Comparison of ENCODE assay signal across 22 cellular contexts in genomic region chr17:73272906-73273218, GRCh38. TPM values are rescaled to one million over a fixed set of nuclear protein-coding genes. Genes with fewer than 3 reads are reported as not detected.
DNase-seq lines count a peak whose midpoint lies in the region; ATAC-seq lines count a peak whose summit lies in the region.
"Had no signal": no experiment of that assay in that cellular context is flagged by ENCODE, and none has a peak within 500 bp of the region (broad histone marks: within the 10 kb centered on the region; RNA-seq: fewer than 3 reads in every experiment).

No MANE protein-coding gene starts in this region.

- no peak overlapping the region for H3K23ac ChIP-seq in neuronal stem cell (ENCODE audit: low read depth, low read length, poor library complexity)

- no peaks in the 10 kb centered on the region for H3K36me3 Mint-ChIP-seq in activated CD4-positive, alpha-beta memory T cell treated with anti-CD3 and anti-CD28 coated beads for 36 hours

- H3K9me3 Mint-ChIP-seq in activated CD4-positive, alpha-beta memory T cell treated with anti-CD3 and anti-CD28 coated beads for 36 hours: no peaks in the 10 kb centered on the region
- H3K9me3 Mint-ChIP-seq: HFFc6 had no signal

- H3K4me3 Mint-ChIP-seq in activated CD4-positive, alpha-beta memory T cell treated with anti-CD3 and anti-CD28 coated beads for 36 hours: no peak overlapping the region
- H3K4me3 Mint-ChIP-seq: HFFc6 had no signal

- intact Hi-C loops in head of caudate nucleus (cut with DNase I): no loop called here
- intact Hi-C loops in left colon (cut with DNase I, micrococcal nuclease): no loop called here
- intact Hi-C loops in activated CD4-positive, alpha-beta memory T cell treated with anti-CD3 and anti-CD28 coated beads for 36 hours (cut with micrococcal nuclease): no loop called here

- no peaks in the 10 kb centered on the region; the same call in 1 of the 2 replicates for H3K9me3 ChIP-seq in SJCRH30 (replicated peaks)
- H3K9me3 ChIP-seq in neuronal stem cell (replicated peaks in 1 of 2; ENCODE audit: control insufficient read depth in 2 of 2, insufficient read depth in 1 of 2, low read depth in 1 of 2, low read length in 2 of 2): peaks cover 0 to 3% of the 10 kb centered on the region in 2 donors
- H3K9me3 ChIP-seq: MG63 had no signal

- no peak overlapping the region for H3K4me2 ChIP-seq in neuronal stem cell (ENCODE audit: insufficient read depth, low read length, poor library complexity, severe bottlenecking)
- H3K4me2 ChIP-seq: BLaER1 treated with 17β-estradiol and CSF1 and Interleukin-3, amounts not matched to agents 10 nM and 100 nM had no signal

- CTCF ChIA-PET in activated CD4-positive, alpha-beta memory T cell treated with anti-CD3 and anti-CD28 coated beads for 36 hours (lab: Charles Lee): no interaction called here

- no peak overlapping the region for H2BK5ac ChIP-seq in neuronal stem cell (ENCODE audit: low read length)

- no peak overlapping the region for H3K14ac ChIP-seq in neuronal stem cell (ENCODE audit: low read length)

- peak overlapping the region; percentile 90 for H2BK12ac ChIP-seq in neuronal stem cell (ENCODE audit: low read length)

- H3K9ac ChIP-seq in neuronal stem cell (ENCODE audit: low read depth, low read length, poor library complexity): no peak overlapping the region
- H3K9ac ChIP-seq: BLaER1 treated with 17β-estradiol and CSF1 and Interleukin-3, amounts not matched to agents 10 nM and 100 nM had no signal

- H3K27ac ChIP-seq in SJCRH30 (no peak overlapping the region), neuronal stem cell (replicated peaks; ENCODE audit: low read length) (no peak overlapping the region)
- H3K27ac ChIP-seq: BLaER1 treated with 17β-estradiol and CSF1 and Interleukin-3, amounts not matched to agents 10 nM and 100 nM had no signal

- WGBS in neuronal stem cell (ENCODE audit: extremely low coverage in 2 of 2, insufficient read length in 2 of 2, insufficient replicate concordance in 1 of 2), 2 donors: no CpG with 5 or more reads among the region's 8 CpGs

- H3K4ac ChIP-seq in neuronal stem cell (ENCODE audit: low read length): no peak overlapping the region

- H2AK5ac ChIP-seq in neuronal stem cell (ENCODE audit: low read depth, low read length): no peak overlapping the region

- H3K27me3 Mint-ChIP-seq in activated CD4-positive, alpha-beta memory T cell treated with anti-CD3 and anti-CD28 coated beads for 36 hours: peaks cover 3% of the 10 kb centered on the region

- DNase-seq in D341Med (ENCODE audit: low spot score): peak; percentile 40
- no peak for DNase-seq in SJCRH30
- peak in 32 of 42 donors; percentile 23 to 81 (median 54) for DNase-seq in head of caudate nucleus
- DNase-seq in neuronal stem cell (ENCODE audit: low spot score): no peak
- DNase-seq in dermis blood vessel endothelial cell: no peak
- DNase-seq in left colon: no peak
- no peak for DNase-seq in SIG-M5 treated with dmso at 0.1 percent for 504 hours (lab: John Stamatoyannopoulos, UW; ENCODE audit: unreplicated experiment)
- DNase-seq in activated CD4-positive, alpha-beta memory T cell treated with anti-CD3 and anti-CD28 coated beads for 36 hours: no peak
- DNase-seq: DMS 273 treated with DMSO at 0.1 percent for 48 hours; HFFc6; IMR-90; Karpas-422; MG63; NCI-H1105; NCI-H187; NCI-H345; NCI-H69; NK-92 treated with Interleukin-12 subunit alpha and Interleukin-12 subunit beta, amount 100 ng/mL, for 24 hours; SHP77 treated with DMSO at 0.1 percent for 48 hours had no signal

- no peaks in the 10 kb centered on the region for H3K79me1 ChIP-seq in neuronal stem cell (ENCODE audit: low read depth, low read length)

- no peak overlapping the region for H4K91ac ChIP-seq in neuronal stem cell (ENCODE audit: low read depth, low read length, poor library complexity)

- POLR2A ChIA-PET in activated CD4-positive, alpha-beta memory T cell treated with anti-CD3 and anti-CD28 coated beads for 36 hours (lab: Charles Lee): no interaction called here

- peaks cover 2% of the 10 kb centered on the region for H3K4me1 ChIP-seq in SJCRH30
- H3K4me1 ChIP-seq in neuronal stem cell (ENCODE audit: control insufficient read depth in 2 of 2, insufficient read depth in 1 of 2, low read depth in 1 of 2, low read length in 2 of 2): peaks cover 2 to 5% of the 10 kb centered on the region in 2 donors

- H3K4me1 Mint-ChIP-seq in activated CD4-positive, alpha-beta memory T cell treated with anti-CD3 and anti-CD28 coated beads for 36 hours (ENCODE audit: low read depth): no peaks in the 10 kb centered on the region

- no peak overlapping the region for H2BK120ac ChIP-seq in neuronal stem cell (ENCODE audit: low read depth, low read length)

- no peak for ATAC-seq in left colon

- H3K36me3 ChIP-seq in SJCRH30 (no peaks in the 10 kb centered on the region), neuronal stem cell (replicated peaks in 1 of 2; ENCODE audit: control insufficient read depth in 2 of 2, insufficient read depth in 2 of 2, low read length in 2 of 2) (no peaks in the 10 kb centered on the region)
- H3K36me3 ChIP-seq: BLaER1 treated with 17β-estradiol and CSF1 and Interleukin-3, amounts not matched to agents 10 nM and 100 nM; MG63 had no signal

- H2AFZ ChIP-seq in neuronal stem cell (ENCODE audit: low read length): peak overlapping the region; percentile 17

- no peak overlapping the region for H3K27ac Mint-ChIP-seq in activated CD4-positive, alpha-beta memory T cell treated with anti-CD3 and anti-CD28 coated beads for 36 hours
- H3K27ac Mint-ChIP-seq: HFFc6 had no signal

- H3K4me3 ChIP-seq in SJCRH30 (0 out of 2 replicates have a peak overlapping the region, but pooled peaks have one; percentile 3), neuronal stem cell (ENCODE audit: low read length in 2 of 2) (no peak overlapping the region)
- H3K4me3 ChIP-seq: BLaER1 treated with 17β-estradiol and CSF1 and Interleukin-3, amounts not matched to agents 10 nM and 100 nM; MG63 had no signal

- H2BK15ac ChIP-seq in neuronal stem cell (ENCODE audit: low read length): no peak overlapping the region

- no peak overlapping the region for H4K8ac ChIP-seq in neuronal stem cell (ENCODE audit: low read depth, low read length)

- H3K27me3 ChIP-seq in SJCRH30 (no peaks in the 10 kb centered on the region), neuronal stem cell (ENCODE audit: control insufficient read depth in 3 of 3, insufficient read depth in 3 of 3, low read depth in 1 of 3, low read length in 3 of 3) (no peaks in the 10 kb centered on the region)
- H3K27me3 ChIP-seq: BLaER1 treated with 17β-estradiol and CSF1 and Interleukin-3, amounts not matched to agents 10 nM and 100 nM; MG63 had no signal

- H3K18ac ChIP-seq in neuronal stem cell (ENCODE audit: low read length): peak overlapping the region; percentile 85

RNA-seq across cellular contexts. Expression of gene CPSF4L, which starts 11.2 kb away (rescaled TPM):
- not detected in 2 replicates for total RNA-seq in SJCRH30 (2014; rRNA removed; shearing (Covaris generic))
- polyA plus RNA-seq in neuronal stem cell (2013, experiment 1 of 2): not detected
- not detected for polyA plus RNA-seq in neuronal stem cell (2013, experiment 2 of 2)
- not detected in 2 replicates for total RNA-seq in dermis blood vessel endothelial cell
- under 1 TPM in 1 of 2 donors, not detected in 1; 0.20 TPM for total RNA-seq in left colon
- not detected for total RNA-seq in activated CD4-positive, alpha-beta memory T cell treated with anti-CD3 and anti-CD28 coated beads for 36 hours
- total RNA-seq: H1, HFFc6, IMR-90, OCI-LY7 had no signal
- polyA plus RNA-seq: H1, IMR-90 had no signal

RNA-seq across cellular contexts. Expression of gene CDC42EP4, which starts 38.9 kb away (rescaled TPM):
- 21.7 and 22.2 TPM in 2 replicates for total RNA-seq in SJCRH30 (2014; rRNA removed; shearing (Covaris generic))
- polyA plus RNA-seq in neuronal stem cell (2013, experiment 1 of 2): 23.5 TPM
- 23.9 TPM for polyA plus RNA-seq in neuronal stem cell (2013, experiment 2 of 2)
- total RNA-seq in dermis blood vessel endothelial cell (13.8 and 16.3 TPM in 2 replicates), left colon (10 to 100 TPM; 49.6 to 65.6 TPM)
- total RNA-seq in activated CD4-positive, alpha-beta memory T cell treated with anti-CD3 and anti-CD28 coated beads for 36 hours: 1 to 10 TPM; 1.6 to 1.7 TPM
- total RNA-seq: OCI-LY7 had no signal

Comparison
In these comparisons a context has a peak if more than half of its experiments do, and no peak if none do; other contexts are left out.
1. DNase-seq: peak in D341Med (single experiment) and head of caudate nucleus (32 of 42); none in SJCRH30 (0 of 2), neuronal stem cell (single experiment), dermis blood vessel endothelial cell (single experiment), left colon (0 of 2), SIG-M5 treated with dmso at 0.1 percent for 504 hours (single experiment) and activated CD4-positive, alpha-beta memory T cell treated with anti-CD3 and anti-CD28 coated beads for 36 hours (single experiment).